Comparison of ENCODE assay signal across 9 cellular contexts in genomic region chr3:149659173-149659468, GRCh38. TPM values are rescaled to one million over a fixed set of nuclear protein-coding genes. Genes with fewer than 3 reads are reported as not detected.
DNase-seq lines count a peak whose midpoint lies in the region; ATAC-seq, FAIRE-seq and TF ChIP-seq lines count a peak whose summit lies in the region.
"Had no signal": no experiment of that assay in that cellular context is flagged by ENCODE, and none has a peak within 500 bp of the region (broad histone marks: within the 10 kb centered on the region; RNA-seq: fewer than 3 reads in every experiment).

No MANE protein-coding gene starts in this region.

- H3K4me1 Mint-ChIP-seq in CD4-positive, alpha-beta memory T cell: peaks cover 13 to 28% (median 21%) of the 10 kb centered on the region in 4 donors

- H3K27me3 Mint-ChIP-seq in CD4-positive, alpha-beta memory T cell: peaks cover 26 to 46% of the 10 kb centered on the region in 2 donors

- H3K9me3 Mint-ChIP-seq in CD4-positive, alpha-beta memory T cell: peaks cover 0 to 3% (median 0%) of the 10 kb centered on the region in 8 donors

- intact Hi-C loops in CD4-positive, alpha-beta memory T cell (cut with micrococcal nuclease): no loop called here
- intact Hi-C loops in esophagus squamous epithelium (cut with DNase I) (loop anchor here (10.0 kb wide), 1 partner anchor 84 kb away; no protein-coding TSS in a partner anchor), pancreas (cut with DNase I) (loop anchor here in 2 of 3 donors (10.0 kb wide), 2 partner anchors 124 to 134 kb away; no protein-coding TSS in a partner anchor)

- H3K27ac ChIP-seq in CD4-positive, alpha-beta memory T cell (ENCODE audit: low read depth, low read length): no peak overlapping the region
- peak overlapping the region; percentile 93 for H3K27ac ChIP-seq in SJCRH30
- peak overlapping the region; percentile 95 to 98 (median 97) for H3K27ac ChIP-seq in esophagus squamous epithelium
- peak overlapping the region; percentile 80 to 94 (median 92) for H3K27ac ChIP-seq in pancreas

- peaks cover 6% of the 10 kb centered on the region for H3K4me1 ChIP-seq in CD4-positive, alpha-beta memory T cell (ENCODE audit: insufficient read depth, low read length)
- H3K4me1 ChIP-seq in SJCRH30 (peaks cover 10% of the 10 kb centered on the region), esophagus squamous epithelium (peaks cover 9 to 63% (median 23%) of the 10 kb centered on the region in 3 donors), pancreas (no peaks in the 10 kb centered on the region)

- CTCF ChIA-PET in CD4-positive, alpha-beta memory T cell (lab: Charles Lee; ENCODE audit: partially characterized antibody): interaction anchor here (0.6 to 0.7 kb wide), 3 partner anchors 9 to 573 kb away, joined by 3 to 4 read pairs (median 3); no protein-coding TSS in a partner anchor

- TF ChIP-seq POLR2A in esophagus squamous epithelium (IDR thresholded peaks at IDR 0.05): no peak

- WGBS in esophagus squamous epithelium, 2 donors: 14 to 56% methylated on average over 6 to 9 of the region's 9 CpGs
- 61 to 68% methylated on average over 9 of the region's 9 CpGs for WGBS in pancreas, 2 donors

- peak overlapping the region in 5 of 8 donors; percentile 43 to 89 (median 84) for H3K4me3 Mint-ChIP-seq in CD4-positive, alpha-beta memory T cell

- DNase-seq in CD4-positive, alpha-beta memory T cell: no peak
- DNase-seq in SJCRH30: no peak
- no peak for DNase-seq in esophagus squamous epithelium (lab: John Stamatoyannopoulos, UW)
- no peak for DNase-seq in pancreas
- DNase-seq in NCI-H510A treated with DMSO at 0.1 percent for 48 hours (lab: John Stamatoyannopoulos, UW): no peak
- DNase-seq in SK-N-DZ (ENCODE audit: low spot score): no peak
- no peak for DNase-seq in NCI-H2227 (lab: John Stamatoyannopoulos, UW; ENCODE audit: unreplicated experiment)

- no peaks in the 10 kb centered on the region for H3K9me3 ChIP-seq in CD4-positive, alpha-beta memory T cell (ENCODE audit: control insufficient read depth in 1 of 2, low read length in 2 of 2)
- H3K9me3 ChIP-seq in SJCRH30 (replicated peaks) (no peaks in the 10 kb centered on the region), esophagus squamous epithelium (no peaks in the 10 kb centered on the region), pancreas (no peaks in the 10 kb centered on the region)

- H3K36me3 ChIP-seq in CD4-positive, alpha-beta memory T cell (ENCODE audit: insufficient read depth, low read length): no peaks in the 10 kb centered on the region
- peaks cover 10% of the 10 kb centered on the region; the same call in 1 of the 2 replicates for H3K36me3 ChIP-seq in SJCRH30
- H3K36me3 ChIP-seq in esophagus squamous epithelium: no peaks in the 10 kb centered on the region
- H3K36me3 ChIP-seq in pancreas: no peaks in the 10 kb centered on the region

- POLR2A ChIA-PET in CD4-positive, alpha-beta memory T cell (lab: Charles Lee; ENCODE audit: partially characterized antibody): no interaction called here

- no peaks in the 10 kb centered on the region for H3K36me3 Mint-ChIP-seq in CD4-positive, alpha-beta memory T cell

- no peak overlapping the region for H3K27ac Mint-ChIP-seq in CD4-positive, alpha-beta memory T cell

- TF ChIP-seq CTCF in esophagus squamous epithelium (IDR thresholded peaks at IDR 0.05) (no peak), pancreas (IDR thresholded peaks at IDR 0.05) (no peak)

- ATAC-seq in pancreas: no peak
- ATAC-seq in GM19324 (IDR thresholded peaks at IDR 0.05; ENCODE audit: low FRiP score, unreplicated experiment): no peak

- no peaks in the 10 kb centered on the region for H3K27me3 ChIP-seq in CD4-positive, alpha-beta memory T cell (ENCODE audit: insufficient read depth, low read length)
- H3K27me3 ChIP-seq in SJCRH30 (no peaks in the 10 kb centered on the region), esophagus squamous epithelium (no peaks in the 10 kb centered on the region), pancreas (no peaks in the 10 kb centered on the region)

- no peak overlapping the region for H3K4me3 ChIP-seq in CD4-positive, alpha-beta memory T cell (ENCODE audit: low read length in 2 of 2)
- peak overlapping the region; percentile 71 for H3K4me3 ChIP-seq in SJCRH30
- peak overlapping the region; percentile 61 to 76 (median 76) for H3K4me3 ChIP-seq in esophagus squamous epithelium
- peak overlapping the region in 2 of 4 donors; percentile 76 to 77 for H3K4me3 ChIP-seq in pancreas

- FAIRE-seq in pancreas (lab: Jason Lieb, UNC): no peak
- FAIRE-seq: GM12891 had no signal

RNA-seq across cellular contexts. Expression of gene WWTR1, which starts 1.3 kb away (rescaled TPM):
- total RNA-seq in CD4-positive, alpha-beta memory T cell: 1 to 10 TPM; 1.1 to 1.2 TPM
- polyA plus RNA-seq in CD4-positive, alpha-beta memory T cell: under 1 TPM in 1 of 2 donors, not detected in 1; 0.41 TPM
- 48.0 and 49.1 TPM in 2 replicates for total RNA-seq in SJCRH30 (2014; rRNA removed; shearing (Covaris generic))
- total RNA-seq in esophagus squamous epithelium (100 to 1,000 TPM in 1 of 4 donors, 10 to 100 TPM in 3; 35.7 to 116 (median 39.6) TPM), pancreas (10 to 100 TPM; 19.8 to 47.0 (median 25.2) TPM)
- 10 to 100 TPM; 18.9 to 21.6 TPM for polyA plus RNA-seq in pancreas
- polyA plus RNA-seq in SK-N-DZ (2014; cell fraction: cytosol; rRNA removed): 0.06 and 0.21 TPM in 2 replicates
- 0.34 TPM in 1 of 2 replicates, not detected in the other for polyA plus RNA-seq in SK-N-DZ (2014; cell fraction: nucleus; rRNA removed)

Comparison
In these comparisons a context has a peak if more than half of its experiments do, and no peak if none do; other contexts are left out.
1. H3K4me3 ChIP-seq: peak in SJCRH30 (single experiment) and esophagus squamous epithelium (4 of 4); none in CD4-positive, alpha-beta memory T cell (0 of 2).
2. RNA of gene WWTR1, which starts 1.3 kb away (total RNA-seq): 48.0 to 49.1 TPM in SJCRH30, 35.7 to 116 TPM in esophagus squamous epithelium and 19.8 to 47.0 TPM in pancreas; 1.1 to 1.2 TPM in CD4-positive, alpha-beta memory T cell; every median in the first group is over 4 times any median in the second.